ENCODE assay signal across 7 cellular contexts in genomic region chr1:21651214-21652042, GRCh38. TPM values are rescaled to one million over a fixed set of nuclear protein-coding genes. Genes with fewer than 3 reads are reported as not detected.
DNase-seq lines count a peak whose midpoint lies in the region; FAIRE-seq and TF ChIP-seq lines count a peak whose summit lies in the region.

No MANE protein-coding gene starts in this region.

- no peaks in the 10 kb centered on the region for H3K36me3 Mint-ChIP-seq in astrocyte (ENCODE audit: low read depth, unreplicated experiment)

- DNase-seq in GM23248 (peak; percentile 41), Peyer's patch (peak in 1 of 3 donors; percentile 77), astrocyte (ENCODE audit: low read depth) (no peak), spleen (peak; percentile 84), GM19238 (ENCODE audit: insufficient read length, low spot score) (no peak), DMS114 treated with DMSO at 0.1 percent for 48 hours (lab: John Stamatoyannopoulos, UW; ENCODE audit: unreplicated experiment) (no peak)

- no peak overlapping the region for H2AFZ ChIP-seq in GM23248
- peak overlapping the region; percentile 73 for H2AFZ ChIP-seq in astrocyte (ENCODE audit: low read depth, low read length)

- TF ChIP-seq POLR2A in Peyer's patch (IDR thresholded peaks at IDR 0.05) = no peak
- TF ChIP-seq POLR2A in spleen (IDR thresholded peaks at IDR 0.05) = no peak

- TF ChIP-seq CTCF in Peyer's patch (IDR thresholded peaks at IDR 0.05) (no peak), astrocyte (IDR thresholded peaks at IDR 0.05; ENCODE audit: insufficient read depth, low read depth, low read length) (no peak), spleen (IDR thresholded peaks at IDR 0.05 in 8 of 11, conservative IDR thresholded peaks at IDR 0.05 in 3 of 11) (no peak)

- H4K20me1 ChIP-seq in GM23248 (ENCODE audit: insufficient read depth) (no peaks in the 10 kb centered on the region), astrocyte (ENCODE audit: insufficient read depth, low read length) (peaks cover under 1% of the 10 kb centered on the region)

- peaks cover 6% of the 10 kb centered on the region for H3K4me1 Mint-ChIP-seq in astrocyte (ENCODE audit: low read depth, unreplicated experiment)

- no peaks in the 10 kb centered on the region for H3K79me2 ChIP-seq in GM23248 (ENCODE audit: insufficient read depth)
- no peaks in the 10 kb centered on the region for H3K79me2 ChIP-seq in astrocyte (ENCODE audit: insufficient read depth, low read length)

- H3K9ac ChIP-seq in GM23248 = no peak overlapping the region
- H3K9ac ChIP-seq in astrocyte (ENCODE audit: low read length) = no peak overlapping the region

- H3K27me3 Mint-ChIP-seq in astrocyte (ENCODE audit: low read depth, unreplicated experiment) = peaks cover 21% of the 10 kb centered on the region

- H3K36me3 ChIP-seq in GM23248 (ENCODE audit: low read depth) (no peaks in the 10 kb centered on the region), Peyer's patch (no peaks in the 10 kb centered on the region), astrocyte (ENCODE audit: insufficient read depth, low read length) (no peaks in the 10 kb centered on the region), spleen (no peaks in the 10 kb centered on the region)

- H3K4me2 ChIP-seq in GM23248 (ENCODE audit: unreplicated experiment) (peak overlapping the region; percentile 36), astrocyte (ENCODE audit: low read length) (peak overlapping the region; percentile 86)

- peaks cover 2% of the 10 kb centered on the region for H3K9me3 Mint-ChIP-seq in astrocyte (ENCODE audit: unreplicated experiment)

- H3K4me1 ChIP-seq in GM23248 (ENCODE audit: insufficient read depth) (no peaks in the 10 kb centered on the region), Peyer's patch (peaks cover 4 to 15% (median 7%) of the 10 kb centered on the region in 4 donors), astrocyte (ENCODE audit: insufficient read depth, low read length) (peaks cover 5% of the 10 kb centered on the region), spleen (peaks cover 7 to 23% (median 12%) of the 10 kb centered on the region in 6 donors)

- in situ Hi-C loops in GM23248 (cut with MboI) = loop anchor here (10.0 kb wide), 1 partner anchor 277 kb away; no protein-coding TSS in a partner anchor

- H3K9me3 ChIP-seq in GM23248 (ENCODE audit: low read depth) = no peaks in the 10 kb centered on the region
- no peaks in the 10 kb centered on the region for H3K9me3 ChIP-seq in Peyer's patch
- H3K9me3 ChIP-seq in astrocyte (ENCODE audit: insufficient read depth, low read depth, low read length) = no peaks in the 10 kb centered on the region
- H3K9me3 ChIP-seq in spleen = no peaks in the 10 kb centered on the region

- WGBS in GM23248 (ENCODE audit: low coverage in 1 of 2, low lambda C conversion rate in 2 of 2, missing lambda C conversion rate in 2 of 2), 2 experiments = 1 to 8% methylated on average over 10 to 62 of the region's 80 CpGs
- 6 to 11% (median 7%) methylated on average over 20 to 80 of the region's 80 CpGs for WGBS in spleen, 5 donors

- no peaks in the 10 kb centered on the region for H3K9me2 ChIP-seq in GM23248 (ENCODE audit: insufficient read depth)

- no peaks in the 10 kb centered on the region for H3F3A ChIP-seq in GM23248 (ENCODE audit: insufficient read depth)

- H3K27me3 ChIP-seq in GM23248 (replicated peaks; ENCODE audit: insufficient read depth) (peaks cover 12% of the 10 kb centered on the region), Peyer's patch (no peaks in the 10 kb centered on the region), astrocyte (ENCODE audit: insufficient read depth, low read length) (peaks cover 27% of the 10 kb centered on the region), spleen (replicated peaks in 1 of 7) (peaks cover 0 to 68% (median 9%) of the 10 kb centered on the region in 7 donors)

- FAIRE-seq in astrocyte (lab: Jason Lieb, UNC) = no peak

- H3K27ac Mint-ChIP-seq in astrocyte (ENCODE audit: unreplicated experiment) = no peak overlapping the region

- intact Hi-C loops in spleen (cut with DNase I; ENCODE audit: low total_unique reads) = no loop called here

- peak overlapping the region; percentile 42 for H3K4me3 ChIP-seq in GM23248
- H3K4me3 ChIP-seq in Peyer's patch = peak overlapping the region; percentile 27 to 61 (median 54)
- peak overlapping the region; percentile 47 for H3K4me3 ChIP-seq in astrocyte (ENCODE audit: insufficient read depth, low read depth, low read length)
- H3K4me3 ChIP-seq in iPS-11a (ENCODE audit: low read depth, low read length) = peak overlapping the region; percentile 67
- H3K4me3 ChIP-seq in spleen = peak overlapping the region; percentile 23 to 71 (median 41)

- H3K4me3 Mint-ChIP-seq in astrocyte (ENCODE audit: unreplicated experiment) = peak overlapping the region; percentile 80

- H3K27ac ChIP-seq in GM23248 (no peak overlapping the region), Peyer's patch (no peak overlapping the region), astrocyte (ENCODE audit: low read depth, low read length) (no peak overlapping the region), spleen (no peak overlapping the region)

RNA-seq across cellular contexts. Expression of gene RAP1GAP, which starts 17.7 kb away (rescaled TPM):
- 0.97 TPM in 1 of 2 replicates, not detected in the other for total RNA-seq in GM23248 (2014; rRNA removed; shearing (Covaris generic))
- polyA plus RNA-seq in GM23248 (2016; fragmentation: Nextera tagmentation; extraction: Ambion mirVana) = 0.41 and 0.67 TPM in 2 replicates
- 10 to 100 TPM; 32.2 to 65.3 (median 57.0) TPM for total RNA-seq in Peyer's patch
- total RNA-seq in astrocyte = 3.2 and 5.4 TPM in 2 replicates
- 10 to 100 TPM in 1 of 7 donors, 1 to 10 TPM in 4, under 1 TPM in 2; 0.69 to 12.1 (median 1.0) TPM for total RNA-seq in spleen
- polyA plus RNA-seq in spleen = under 1 TPM; 0.30 to 0.67 (median 0.41) TPM

Comparison
In these comparisons a context has a peak if more than half of its experiments do, and no peak if none do; other contexts are left out.
1. DNase-seq: peak in GM23248 (single experiment) and spleen (single experiment); none in astrocyte (single experiment), GM19238 (single experiment) and DMS114 treated with DMSO at 0.1 percent for 48 hours (single experiment).
2. Peak in every context shown above with its lines, with median percentiles within 50 percentile points of each other: H3K4me3 ChIP-seq.